In the genomic region with DNA sequence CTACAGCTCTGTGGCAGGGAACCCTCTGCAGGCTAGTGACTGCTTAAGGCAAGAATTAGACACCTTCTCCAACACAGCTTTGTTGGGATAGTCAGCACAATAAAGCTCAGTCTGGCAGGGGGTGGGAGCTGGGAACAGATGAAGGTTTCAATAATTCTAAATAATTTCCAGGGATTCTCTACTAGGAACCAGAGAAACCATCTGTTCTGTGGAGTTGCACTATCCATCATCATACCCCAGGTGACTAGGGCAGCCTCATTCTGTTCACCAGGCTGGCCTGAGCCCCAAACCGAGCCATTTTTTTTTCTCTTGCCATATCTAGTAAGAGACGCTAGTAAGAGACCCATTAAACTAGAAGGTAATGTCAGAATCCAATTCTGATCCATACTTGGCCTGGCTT, we compare ENCODE assay signal across 18 cellular contexts. TPM values are rescaled to one million over a fixed set of nuclear protein-coding genes. Genes with fewer than 3 reads are reported as not detected.
DNase-seq lines count a peak whose midpoint lies in the region; ATAC-seq and TF ChIP-seq lines count a peak whose summit lies in the region.
"Had no signal": no experiment of that assay in that cellular context is flagged by ENCODE, and none has a peak within 500 bp of the region (broad histone marks: within the 10 kb centered on the region; RNA-seq: fewer than 3 reads in every experiment).

No MANE protein-coding gene starts in this region.

- H3K9me3 Mint-ChIP-seq in nephron: no peaks in the 10 kb centered on the region

- no peak for ATAC-seq in GM21423 (IDR thresholded peaks at IDR 0.05; ENCODE audit: unreplicated experiment)
- ATAC-seq: CD8-positive, alpha-beta T cell had no signal

- H3K36me3 ChIP-seq in Peyer's patch: peaks cover 0 to 10% (median 0%) of the 10 kb centered on the region in 3 donors
- H3K36me3 ChIP-seq in esophagus squamous epithelium: peaks cover 0 to 29% (median 5%) of the 10 kb centered on the region in 3 donors
- H3K36me3 ChIP-seq: HAP-1 had no signal

- no peak for TF ChIP-seq POLR2A in Peyer's patch (IDR thresholded peaks at IDR 0.05)
- no peak for TF ChIP-seq POLR2A in esophagus squamous epithelium (IDR thresholded peaks at IDR 0.05)

- H3K4me1 ChIP-seq in Peyer's patch (peaks cover 0 to 7% (median 0%) of the 10 kb centered on the region in 4 donors), esophagus squamous epithelium (peaks cover 6 to 39% (median 19%) of the 10 kb centered on the region in 3 donors)
- H3K4me1 ChIP-seq: BLaER1 treated with 17β-estradiol and CSF1 and Interleukin-3, amounts not matched to agents 10 nM and 100 nM; HAP-1 had no signal

- DNase-seq in Peyer's patch (no peak), cerebellum (ENCODE audit: low spot score) (peak; percentile 50), esophagus squamous epithelium (lab: John Stamatoyannopoulos, UW) (no peak), DMS114 treated with DMSO at 0.1 percent for 48 hours (lab: John Stamatoyannopoulos, UW; ENCODE audit: unreplicated experiment) (no peak), RKO (ENCODE audit: low spot score) (no peak)
- DNase-seq in activated CD4-positive, CD25-positive, alpha-beta regulatory T cell (lab: John Stamatoyannopoulos, UW): no peak
- DNase-seq: Calu3; CD8-positive, alpha-beta T cell; DMS53; DND-41; EL; GM23248; IMR-90 had no signal

- H3K36me3 Mint-ChIP-seq in nephron (ENCODE audit: low read depth): peaks cover 24% of the 10 kb centered on the region

- intact Hi-C loops in esophagus squamous epithelium (cut with DNase I): no loop called here

- H3K4me1 Mint-ChIP-seq in nephron: peaks cover 16% of the 10 kb centered on the region
- H3K4me1 Mint-ChIP-seq: B cell had no signal

- H3K27me3 ChIP-seq in Peyer's patch: no peaks in the 10 kb centered on the region
- H3K27me3 ChIP-seq in esophagus squamous epithelium: no peaks in the 10 kb centered on the region
- H3K27me3 ChIP-seq: BLaER1 treated with 17β-estradiol and CSF1 and Interleukin-3, amounts not matched to agents 10 nM and 100 nM had no signal

- H3K9me3 ChIP-seq in Peyer's patch (peaks cover 0 to 6% (median 0%) of the 10 kb centered on the region in 4 donors), esophagus squamous epithelium (peaks cover 0 to 8% (median 0%) of the 10 kb centered on the region in 3 donors)
- H3K9me3 ChIP-seq: HAP-1 had no signal

- H3K4me3 ChIP-seq in Peyer's patch (no peak overlapping the region), esophagus squamous epithelium (no peak overlapping the region)
- H3K4me3 ChIP-seq: BLaER1 treated with 17β-estradiol and CSF1 and Interleukin-3, amounts not matched to agents 10 nM and 100 nM; GM23248; HAP-1 had no signal

- H3K27ac ChIP-seq in Peyer's patch (peak overlapping the region in 3 of 4 donors; percentile 36 to 82 (median 49)), esophagus squamous epithelium (peak overlapping the region in 3 of 4 donors; percentile 2 to 68 (median 41))
- H3K27ac ChIP-seq: BLaER1 treated with 17β-estradiol and CSF1 and Interleukin-3, amounts not matched to agents 10 nM and 100 nM; GM23248 had no signal

- H3K27me3 Mint-ChIP-seq in nephron (ENCODE audit: low read depth): no peaks in the 10 kb centered on the region
- H3K27me3 Mint-ChIP-seq: B cell had no signal

- 92 to 100% methylated on average over 2 of the region's 2 CpGs for WGBS in esophagus squamous epithelium, 2 donors

- no peak for TF ChIP-seq CTCF in Peyer's patch (IDR thresholded peaks at IDR 0.05)
- no peak for TF ChIP-seq CTCF in esophagus squamous epithelium (IDR thresholded peaks at IDR 0.05)
- TF ChIP-seq CTCF in nephron (IDR thresholded peaks at IDR 0.05; ENCODE audit: unreplicated experiment in 3 of 3): no peak

- H3K4me3 Mint-ChIP-seq in nephron: no peak overlapping the region
- H3K4me3 Mint-ChIP-seq: B cell; CD8-positive, alpha-beta T cell had no signal

- H3K27ac Mint-ChIP-seq in nephron: peak overlapping the region; percentile 42 to 47 (median 46)
- H3K27ac Mint-ChIP-seq: B cell; CD8-positive, alpha-beta T cell had no signal

RNA-seq across cellular contexts. Expression of a gene that starts 35.8 kb away (rescaled TPM):
- 1 to 10 TPM; 1.9 to 8.3 (median 5.2) TPM for total RNA-seq in Peyer's patch
- total RNA-seq in cerebellum: 47.5 TPM
- 1 to 10 TPM in 3 of 4 donors, under 1 TPM in 1; 0.62 to 6.7 (median 1.3) TPM for total RNA-seq in esophagus squamous epithelium
- total RNA-seq: B cell; CD8-positive, alpha-beta T cell; IMR-90 had no signal
